ENCODE assay signal across 8 cellular contexts in genomic region chr9:136808781-136809158, GRCh38. TPM values are rescaled to one million over a fixed set of nuclear protein-coding genes. Genes with fewer than 3 reads are reported as not detected.
DNase-seq lines count a peak whose midpoint lies in the region; ATAC-seq and TF ChIP-seq lines count a peak whose summit lies in the region.

No MANE protein-coding gene starts in this region.

- H3K27ac ChIP-seq in SK-N-SH (ENCODE audit: low read depth in 2 of 2, low read length in 1 of 2) (peak overlapping the region; percentile 1 to 41; a peak in 3 of 4 replicates), psoas muscle (no peak overlapping the region)

- TF ChIP-seq CTCF in SK-N-SH (IDR thresholded peaks at IDR 0.05) (no peak), psoas muscle (IDR thresholded peaks at IDR 0.05) (no peak)

- no peaks in the 10 kb centered on the region for H3F3A ChIP-seq in SK-N-SH (replicated peaks; ENCODE audit: insufficient read depth)

- H3K36me3 Mint-ChIP-seq in T-helper 2 cell treated with Interferon-gamma antibody and Interleukin-4, amounts not matched to agents 5 μg/mL and 100 μg/mL, for 36 hours (ENCODE audit: low read depth): peaks cover 30% of the 10 kb centered on the region

- TF ChIP-seq EP300 in SK-N-SH (IDR thresholded peaks at IDR 0.05; ENCODE audit: borderline replicate concordance in 1 of 2, low read depth in 1 of 2, low read length in 1 of 2): no peak

- intact Hi-C loops in psoas muscle (cut with DNase I): no loop called here

- CTCF ChIA-PET in SK-N-SH (lab: Yijun Ruan, JAX): interaction anchor here (1.4 to 6.5 kb wide), 3 partner anchors 16 to 47 kb away, joined by 4 to 30 read pairs (median 13); partner anchors contain the start of gene AJM1

- peaks cover 36% of the 10 kb centered on the region for H3K4me1 Mint-ChIP-seq in T-helper 2 cell treated with Interferon-gamma antibody and Interleukin-4, amounts not matched to agents 5 μg/mL and 100 μg/mL, for 36 hours (ENCODE audit: low read depth)

- H3K9ac ChIP-seq in SK-N-SH: peak overlapping the region; percentile 89

- POLR2A ChIA-PET in SK-N-SH (lab: Yijun Ruan, JAX): interaction anchor here (1.4 kb wide), 1 partner anchor 11 kb away, joined by 3 read pairs; no protein-coding TSS in a partner anchor

- no peaks in the 10 kb centered on the region for H3K9me2 ChIP-seq in SK-N-SH

- H3K27me3 ChIP-seq in SK-N-SH (ENCODE audit: insufficient read depth) (no peaks in the 10 kb centered on the region), psoas muscle (ENCODE audit: insufficient read depth in 3 of 3, low read length in 2 of 3) (no peaks in the 10 kb centered on the region)

- no peaks in the 10 kb centered on the region for H3K27me3 Mint-ChIP-seq in T-helper 2 cell treated with Interferon-gamma antibody and Interleukin-4, amounts not matched to agents 5 μg/mL and 100 μg/mL, for 36 hours (ENCODE audit: low read depth)

- no peak for TF ChIP-seq RAD21 in SK-N-SH (IDR thresholded peaks at IDR 0.05; ENCODE audit: low read length)

- WGBS in SK-N-SH (ENCODE audit: low lambda C conversion rate): 14% methylated on average over 14 of the region's 14 CpGs
- WGBS in psoas muscle, 3 donors: 8 to 12% (median 8%) methylated on average over 14 of the region's 14 CpGs

- peaks cover 24% of the 10 kb centered on the region for H4K20me1 ChIP-seq in SK-N-SH (ENCODE audit: insufficient read depth)

- H3K4me3 ChIP-seq in SK-N-SH (ENCODE audit: low read depth in 2 of 2, low read length in 1 of 2) (peak overlapping the region; percentile 66 to 96), psoas muscle (peak overlapping the region; percentile 94)

- no peak overlapping the region for H2AFZ ChIP-seq in SK-N-SH (ENCODE audit: low read depth)

- no peaks in the 10 kb centered on the region for H3K9me3 Mint-ChIP-seq in T-helper 2 cell treated with Interferon-gamma antibody and Interleukin-4, amounts not matched to agents 5 μg/mL and 100 μg/mL, for 36 hours

- no peaks in the 10 kb centered on the region for H3K9me3 ChIP-seq in SK-N-SH
- H3K9me3 ChIP-seq in psoas muscle: no peaks in the 10 kb centered on the region

- H3K4me3 Mint-ChIP-seq in T-helper 2 cell treated with Interferon-gamma antibody and Interleukin-4, amounts not matched to agents 5 μg/mL and 100 μg/mL, for 36 hours: peak overlapping the region; percentile 82

- H3K36me3 ChIP-seq in SK-N-SH (replicated peaks in 1 of 2; ENCODE audit: control insufficient read depth in 1 of 2, insufficient read depth in 2 of 2, low read length in 1 of 2) (peaks cover 20 to 26% of the 10 kb centered on the region in 2 experiments), psoas muscle (ENCODE audit: insufficient read depth in 1 of 2, low read depth in 1 of 2) (peaks cover 0 to 22% of the 10 kb centered on the region in 2 donors)

- peak overlapping the region; percentile 26 for H3K27ac Mint-ChIP-seq in T-helper 2 cell treated with Interferon-gamma antibody and Interleukin-4, amounts not matched to agents 5 μg/mL and 100 μg/mL, for 36 hours

- no peak for DNase-seq in T-helper 2 cell treated with Interferon-gamma antibody and Interleukin-4, amounts not matched to agents 5 μg/mL and 100 μg/mL, for 36 hours (ENCODE audit: low spot score)
- DNase-seq in T-helper 2 cell (no peak), SK-N-SH (no peak), fibroblast of gingiva (ENCODE audit: low read depth) (peak; percentile 27), psoas muscle (no peak)

- no peak for ATAC-seq in psoas muscle
- ATAC-seq in GM19455 (IDR thresholded peaks at IDR 0.05; ENCODE audit: unreplicated experiment): no peak
- ATAC-seq in HG02870 (IDR thresholded peaks at IDR 0.05; ENCODE audit: unreplicated experiment): no peak
- ATAC-seq in GM18519 (IDR thresholded peaks at IDR 0.05; ENCODE audit: low FRiP score, unreplicated experiment): no peak

- peaks cover 59% of the 10 kb centered on the region for H3K79me2 ChIP-seq in SK-N-SH (ENCODE audit: insufficient read depth)

- H3K4me1 ChIP-seq in SK-N-SH (ENCODE audit: control insufficient read depth in 1 of 2, insufficient read depth in 2 of 2, low read depth in 1 of 2, low read length in 1 of 2): peaks cover 20 to 22% of the 10 kb centered on the region in 2 experiments; a peak in 3 of 4 replicates
- H3K4me1 ChIP-seq in psoas muscle: peaks cover 36% of the 10 kb centered on the region

- H3K4me2 ChIP-seq in SK-N-SH: peak overlapping the region; percentile 76

TF ChIP-seq in SK-N-SH, 30 proteins besides CTCF, POLR2A, EP300 and RAD21:
- TF ChIP-seq ZBTB33 (IDR thresholded peaks at IDR 0.05; ENCODE audit: borderline replicate concordance, low read depth) (no peak), MXI1 (IDR thresholded peaks at IDR 0.05; ENCODE audit: low read depth, low read length) (0 out of 2 replicates have a peak, but pooled peaks have one; percentile 7)

RNA-seq across cellular contexts. Expression of gene RABL6, which starts 1.0 kb away (rescaled TPM):
- polyA plus RNA-seq in SK-N-SH (2012; rRNA removed): 40.0 and 43.6 TPM in 2 replicates
- 22.2 and 30.4 TPM in 2 replicates for polyA plus RNA-seq in SK-N-SH (2012; cell fraction: cytosol; rRNA removed)
- polyA plus RNA-seq in SK-N-SH (2012; cell fraction: nucleus; rRNA removed): 73.9 and 90.1 TPM in 2 replicates
- total RNA-seq in psoas muscle: 10 to 100 TPM; 74.4 to 90.5 (median 88.3) TPM
- 10 to 100 TPM; 73.0 to 82.5 (median 75.4) TPM for polyA plus RNA-seq in psoas muscle

RNA-seq across cellular contexts. Expression of gene CCDC183, which starts 12.6 kb away (rescaled TPM):
- polyA plus RNA-seq in SK-N-SH (2012; rRNA removed) (5.3 and 6.8 TPM in 2 replicates), psoas muscle (under 1 TPM in 2 of 3 donors, not detected in 1; 0.03 to 0.08 TPM)
- polyA plus RNA-seq in SK-N-SH (2012; cell fraction: cytosol; rRNA removed): 0.77 and 1.0 TPM in 2 replicates
- 53.5 and 54.8 TPM in 2 replicates for polyA plus RNA-seq in SK-N-SH (2012; cell fraction: nucleus; rRNA removed)
- not detected for total RNA-seq in psoas muscle

RNA-seq across cellular contexts. Expression of gene TMEM141, which starts 17.6 kb away (rescaled TPM):
- polyA plus RNA-seq in SK-N-SH (2012; rRNA removed) (112 and 135 TPM in 2 replicates), psoas muscle (10 to 100 TPM; 49.3 to 89.1 (median 65.1) TPM)
- polyA plus RNA-seq in SK-N-SH (2012; cell fraction: cytosol; rRNA removed): 72.6 and 115 TPM in 2 replicates
- 60.7 and 63.3 TPM in 2 replicates for polyA plus RNA-seq in SK-N-SH (2012; cell fraction: nucleus; rRNA removed)
- total RNA-seq in psoas muscle: 10 to 100 TPM; 32.0 to 49.1 (median 45.9) TPM

RNA-seq across cellular contexts. Expression of gene AJM1, which starts 33.5 kb away (rescaled TPM):
- polyA plus RNA-seq in SK-N-SH (2012; rRNA removed): 2.4 and 2.6 TPM in 2 replicates
- 0.68 and 1.0 TPM in 2 replicates for polyA plus RNA-seq in SK-N-SH (2012; cell fraction: cytosol; rRNA removed)
- polyA plus RNA-seq in SK-N-SH (2012; cell fraction: nucleus; rRNA removed): 23.3 and 46.7 TPM in 2 replicates
- 1 to 10 TPM; 1.3 to 4.9 (median 3.5) TPM for total RNA-seq in psoas muscle
- 1 to 10 TPM; 1.6 to 2.0 (median 1.7) TPM for polyA plus RNA-seq in psoas muscle

RNA-seq across cellular contexts. Expression of gene PHPT1, which starts 40.4 kb away (rescaled TPM):
- 338 and 517 TPM in 2 replicates for polyA plus RNA-seq in SK-N-SH (2012; rRNA removed)
- 293 and 298 TPM in 2 replicates for polyA plus RNA-seq in SK-N-SH (2012; cell fraction: cytosol; rRNA removed)
- 329 and 407 TPM in 2 replicates for polyA plus RNA-seq in SK-N-SH (2012; cell fraction: nucleus; rRNA removed)
- 100 to 1,000 TPM; 154 to 272 (median 220) TPM for total RNA-seq in psoas muscle
- 100 to 1,000 TPM; 228 to 295 (median 288) TPM for polyA plus RNA-seq in psoas muscle
